ENCODE assay signal across 12 cellular contexts in the genomic region with DNA sequence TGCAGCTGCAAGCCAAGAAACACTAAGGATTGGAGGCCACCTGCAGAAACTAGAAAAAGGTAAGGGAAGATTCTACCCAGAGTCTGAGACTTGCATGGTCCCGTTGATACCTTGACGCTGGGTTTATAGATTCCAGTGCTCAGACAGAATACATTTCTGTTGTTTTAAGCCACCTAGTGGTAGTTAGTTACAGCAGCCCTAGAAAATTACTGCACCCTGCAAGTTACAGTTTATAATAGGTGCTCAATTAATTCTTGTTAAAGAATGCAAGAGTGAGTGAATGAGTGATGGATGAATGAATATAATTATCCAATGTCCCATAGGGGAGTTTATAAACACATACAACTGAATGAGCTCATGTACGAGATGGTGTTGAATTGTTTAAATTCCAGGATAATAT.
DNase-seq lines count a peak whose midpoint lies in the region; ATAC-seq, FAIRE-seq and TF ChIP-seq lines count a peak whose summit lies in the region.
"Had no signal": no experiment of that assay in that cellular context is flagged by ENCODE, and none has a peak within 500 bp of the region (broad histone marks: within the 10 kb centered on the region; RNA-seq: fewer than 3 reads in every experiment).

No MANE protein-coding gene starts in this region.

- no peak for FAIRE-seq in D721Med (lab: Jason Lieb, UNC)
- FAIRE-seq: G401.6 had no signal

- H3K9me3 ChIP-seq in PC-3 (ENCODE audit: low read length) = no peaks in the 10 kb centered on the region
- H3K9me3 ChIP-seq in hepatocyte (ENCODE audit: low read depth) = no peaks in the 10 kb centered on the region

- intact Hi-C loops in PC-3 (cut with micrococcal nuclease) = loop anchor here (5.0 kb wide), 1 partner anchor 351 kb away; no protein-coding TSS in a partner anchor
- intact Hi-C loops in sciatic nerve (cut with DNase I) = no loop called here

- H3F3A ChIP-seq in PC-3 (ENCODE audit: low read length, unreplicated experiment) = no peaks in the 10 kb centered on the region

- ATAC-seq in PC-3 = no peak
- ATAC-seq in sciatic nerve = no peak
- no peak for ATAC-seq in GM21360 (IDR thresholded peaks at IDR 0.05; ENCODE audit: unreplicated experiment)

- H3K36me3 ChIP-seq in PC-3 (ENCODE audit: low read depth, low read length) (no peaks in the 10 kb centered on the region), hepatocyte (replicated peaks; ENCODE audit: insufficient read depth, low read depth) (no peaks in the 10 kb centered on the region)

- CTCF ChIA-PET in PC-3 (lab: Charles Lee) = no interaction called here

- TF ChIP-seq CTCF in D721Med (IDR thresholded peaks at IDR 0.05; ENCODE audit: insufficient read depth, missing control alignments) = peak; percentile 2
- peak; percentile 8 for TF ChIP-seq CTCF in HFF-Myc (IDR thresholded peaks at IDR 0.05; ENCODE audit: low read depth, low read length, missing control alignments)
- peak; percentile 60 for TF ChIP-seq CTCF in PC-3 (conservative IDR thresholded peaks at IDR 0.05; ENCODE audit: low read depth, low read length)
- peak; percentile 36 for TF ChIP-seq CTCF in hepatocyte (IDR thresholded peaks at IDR 0.05; ENCODE audit: poor library complexity)

- H3K27ac ChIP-seq in PC-3 (ENCODE audit: low read length) (no peak overlapping the region), hepatocyte (no peak overlapping the region)

- H3K9me2 ChIP-seq in PC-3 (replicated peaks; ENCODE audit: low read length) (no peaks in the 10 kb centered on the region), hepatocyte (replicated peaks; ENCODE audit: insufficient read depth) (no peaks in the 10 kb centered on the region)

- BruUV-seq in PC-3 (replicated peaks; lab: Mats Ljungman, UMichigan) = no TSS peak

- DNase-seq in D721Med (ENCODE audit: insufficient read length, low spot score) (no peak), HFF-Myc (ENCODE audit: extremely low read depth, low read depth) (no peak), PC-3 (peak; percentile 12), hepatocyte (ENCODE audit: low spot score) (no peak), ureter (ENCODE audit: low spot score) (no peak), sciatic nerve (ENCODE audit: low spot score) (no peak), cerebellar nuclear complex (lab: John Stamatoyannopoulos, UW) (no peak)
- DNase-seq: HCEC 1CT; NCI-H2227 treated with DMSO at 0.1 percent for 48 hours; stimulated activated CD4-positive, alpha-beta T cell treated with anti-CD3 and anti-CD28 coated beads, Interleukin-4, amount 100 ng/mL, for 4 hours had no signal

- H3K9ac ChIP-seq in PC-3 (ENCODE audit: low read length) = no peak overlapping the region

- POLR2A ChIA-PET in PC-3 (lab: Charles Lee; ENCODE audit: unreplicated experiment) = no interaction called here

- no peaks in the 10 kb centered on the region for H3K4me1 ChIP-seq in PC-3 (ENCODE audit: insufficient read depth, low read length)
- no peaks in the 10 kb centered on the region for H3K4me1 ChIP-seq in hepatocyte (ENCODE audit: insufficient read depth)

- 77% methylated on average over 3 of the region's 3 CpGs for WGBS in hepatocyte (ENCODE audit: low lambda C conversion rate, missing lambda C conversion rate)

- H3K79me2 ChIP-seq in PC-3 (ENCODE audit: low read length) (no peaks in the 10 kb centered on the region), hepatocyte (no peaks in the 10 kb centered on the region)

- H4K20me1 ChIP-seq in PC-3 (ENCODE audit: low read length) (no peaks in the 10 kb centered on the region), hepatocyte (ENCODE audit: insufficient read depth, poor library complexity, severe bottlenecking) (no peaks in the 10 kb centered on the region)

- H3K4me2 ChIP-seq in PC-3 (ENCODE audit: low read length) (no peak overlapping the region), hepatocyte (no peak overlapping the region)

- H2AFZ ChIP-seq in PC-3 (ENCODE audit: low read length) (no peak overlapping the region), hepatocyte (no peak overlapping the region)

- H3K27me3 ChIP-seq in PC-3 (ENCODE audit: low read length) (peaks cover 28% of the 10 kb centered on the region), hepatocyte (no peaks in the 10 kb centered on the region)

- H3K4me3 ChIP-seq in HFF-Myc (replicated peaks; ENCODE audit: low read depth, low read length) (no peak overlapping the region), PC-3 (ENCODE audit: low read length) (no peak overlapping the region), hepatocyte (no peak overlapping the region)

Comparison
In these comparisons a context has a peak if more than half of its experiments do, and no peak if none do; other contexts are left out.
1. CTCF ChIP-seq: peak in every context shown above with its lines; median percentile 60 in PC-3; 36 in hepatocyte; 8 in HFF-Myc; 2 in D721Med.